In genomic region chr2:15714609-15715008, GRCh38 we compare ENCODE assay signal across 34 cellular contexts.
"Had no signal": no experiment of that assay in that cellular context is flagged by ENCODE, and none has a peak within 500 bp of the region (broad histone marks: within the 10 kb centered on the region; RNA-seq: fewer than 3 reads in every experiment).

No MANE protein-coding gene starts in this region.

- H3K4me3 ChIP-seq: cardiac muscle cell, PC-9 had no signal

- H3K27ac ChIP-seq: brain microvascular endothelial cell, cardiac muscle cell, PC-9, RWPE1, WERI-Rb-1 had no signal

- ATAC-seq: activated CD8-positive, alpha-beta T cell treated with anti-CD3 and anti-CD28 coated beads for 36 hours; activated T-cell treated with anti-CD3 and anti-CD28 coated beads, Interleukin-2, amount 50 U/mL, for 72 hours; activated T-helper 17 cell treated with anti-CD3 and anti-CD28 coated beads, Interleukin-2, amount 50 U/mL, for 72 hours had no signal

- H3K27me3 ChIP-seq: brain microvascular endothelial cell, cardiac muscle cell had no signal

- FAIRE-seq: RCC 7860 had no signal

- H2AFZ ChIP-seq: PC-9 had no signal

- H3K36me3 ChIP-seq: brain microvascular endothelial cell, cardiac muscle cell, WERI-Rb-1 had no signal

- DNase-seq: activated CD4-positive, alpha-beta T cell treated with anti-CD3 and anti-CD28 coated beads for 1 hour; activated CD4-positive, alpha-beta T cell treated with anti-CD3 and anti-CD28 coated beads, Interleukin-2, amount 10 ng/mL, durations not matched to agents 24 days and 14 days; activated CD4-positive, alpha-beta T cell treated with anti-CD3 and anti-CD28 coated beads, Interleukin-2, amount 50 U/mL, for 4 hours; activated CD4-positive, CD25-positive, alpha-beta regulatory T cell; activated CD8-positive, alpha-beta T cell treated with anti-CD3 and anti-CD28 coated beads for 36 hours; activated effector memory CD4-positive, alpha-beta T cell treated with anti-CD3 and anti-CD28 coated beads, Interleukin-2, amount 50 U/mL, for 16 hours; activated naive CD4-positive, alpha-beta T cell; activated naive CD4-positive, alpha-beta T cell treated with anti-CD3 and anti-CD28 coated beads, Interleukin-2, amount 50 U/mL, for 16 hours; activated naive CD8-positive, alpha-beta T cell treated with anti-CD3 and anti-CD28 coated beads for 36 hours; activated T-cell treated with anti-CD3 and anti-CD28 coated beads, Interleukin-2, amount 50 U/mL, for 1 hour; activated T-cell treated with anti-CD3 and anti-CD28 coated beads, Interleukin-2, amount 50 U/mL, for 72 hours; amniotic stem cell; aorta; brain microvascular endothelial cell; Kasumi-1; MM.1S; MV-4-11; NCI-H1092; NCI-H1436 treated with DMSO at 0.1 percent for 48 hours; NCI-H1694 treated with DMSO at 0.1 percent for 48 hours; NCI-H2029; NCI-H510A; NCI-H526; NCI-H748 treated with DMSO at 0.1 percent for 48 hours; NK-92 treated with Interleukin-12 subunit alpha and Interleukin-12 subunit beta, amount 100 ng/mL, for 24 hours; PC-9; Right ventricle myocardium superior; SW 1271; T1000; WERI-Rb-1 had no signal

- H3K4me2 ChIP-seq: PC-9 had no signal
